In genomic region chr11:124569697-124570096, GRCh38 we compare ENCODE assay signal across 11 cellular contexts. TPM values are rescaled to one million over a fixed set of nuclear protein-coding genes. Genes with fewer than 3 reads are reported as not detected.
"Had no signal": no experiment of that assay in that cellular context is flagged by ENCODE, and none has a peak within 500 bp of the region (broad histone marks: within the 10 kb centered on the region; RNA-seq: fewer than 3 reads in every experiment).

OR8A1 (plus strand) TSS chr11:124569997; CDS start chr11:124570120, 123 bp downstream.

- H3K9me3 Mint-ChIP-seq: HFFc6 had no signal

- H3K4me3 ChIP-seq: GM23248, HAP-1, K562 had no signal

- H3K4me3 Mint-ChIP-seq: HFFc6 had no signal

- H3K9me3 ChIP-seq: HAP-1 had no signal

- FAIRE-seq: HepG2, K562 had no signal

- H2AFZ ChIP-seq: GM23248 had no signal

- DNase-seq: GM23248, H7, HFFc6, KG1 had no signal

- H3K9ac ChIP-seq: GM23248 had no signal

- ATAC-seq: HCT116, HepG2, K562 had no signal

- H3K27ac ChIP-seq: GM23248, HL-60 had no signal

- H3K27ac Mint-ChIP-seq: HFFc6 had no signal

- H3K36me3 ChIP-seq: HAP-1 had no signal

RNA-seq across cellular contexts. Expression of gene OR8A1, which starts in this region (rescaled TPM):
- total RNA-seq: GM23248, H4, H7, HepG2, HFFc6, HT1080 had no signal
- polyA plus RNA-seq: GM23248, HepG2 had no signal
